12 cellular contexts compared by ENCODE assay signal in genomic region chr2:162475661-162476060, GRCh38.
DNase-seq lines count a peak whose midpoint lies in the region; ATAC-seq and TF ChIP-seq lines count a peak whose summit lies in the region.
"Had no signal": no experiment of that assay in that cellular context is flagged by ENCODE, and none has a peak within 500 bp of the region (broad histone marks: within the 10 kb centered on the region; RNA-seq: fewer than 3 reads in every experiment).

No MANE protein-coding gene starts in this region.

- H3K4me3 ChIP-seq in MM.1S (ENCODE audit: low read length) = no peak overlapping the region

- no peak overlapping the region for H3K4me2 ChIP-seq in MM.1S (ENCODE audit: low read depth, low read length)

- no peaks in the 10 kb centered on the region for H4K20me1 ChIP-seq in MM.1S (ENCODE audit: insufficient read depth, low read length)

- no peaks in the 10 kb centered on the region for H3K36me3 ChIP-seq in MM.1S (replicated peaks; ENCODE audit: insufficient read depth, low read length)

- TF ChIP-seq CTCF in MM.1S (IDR thresholded peaks at IDR 0.05; ENCODE audit: low read length) = no peak

- H3K27ac ChIP-seq in caudate nucleus (ENCODE audit: low read depth, low read length) = no peak overlapping the region
- no peak overlapping the region for H3K27ac ChIP-seq in MM.1S (ENCODE audit: low read length)

- intact Hi-C loops in sciatic nerve (cut with DNase I) = no loop called here

- no peaks in the 10 kb centered on the region for H3F3A ChIP-seq in MM.1S (ENCODE audit: insufficient read depth, low read length)

- peak; percentile 46 for DNase-seq in HCEC 1CT
- DNase-seq in NCI-H2107 (lab: John Stamatoyannopoulos, UW) = peak; percentile 70
- peak in 54 of 61 donors; percentile 4 to 88 (median 50) for DNase-seq in caudate nucleus (lab: John Stamatoyannopoulos, UW)
- DNase-seq in sciatic nerve (ENCODE audit: low spot score) = no peak
- DNase-seq in MM.1S = no peak
- no peak for DNase-seq in activated CD4-positive, alpha-beta T cell treated with anti-CD3 and anti-CD28 coated beads, Interleukin-2, amount 50 U/mL, for 1 hour
- DNase-seq in stimulated activated CD4-positive, alpha-beta T cell treated with anti-CD3 and anti-CD28 coated beads, Interleukin-4, amount 100 ng/mL, for 4 hours = no peak
- no peak for DNase-seq in SKM-1 (lab: John Stamatoyannopoulos, UW; ENCODE audit: unreplicated experiment)
- DNase-seq: activated CD8-positive, alpha-beta memory T cell treated with anti-CD3 and anti-CD28 coated beads, Interleukin-2, amount 10 ng/mL, durations not matched to agents 7 days and 5 days; cortex of kidney; GDM1 had no signal

- H3K9ac ChIP-seq in MM.1S (ENCODE audit: low read length) = no peak overlapping the region

- H3K27me3 ChIP-seq in MM.1S (replicated peaks; ENCODE audit: insufficient read depth, low read length) = no peaks in the 10 kb centered on the region

- no peaks in the 10 kb centered on the region for H3K9me3 ChIP-seq in MM.1S (replicated peaks; ENCODE audit: insufficient read depth, low read length)

- H3K4me1 ChIP-seq in MM.1S (ENCODE audit: low read length) = no peaks in the 10 kb centered on the region

- peak; percentile 34 for ATAC-seq in sciatic nerve
- ATAC-seq: activated CD8-positive, alpha-beta memory T cell treated with anti-CD3 and anti-CD28 coated beads, Interleukin-2, amount 10 ng/mL, durations not matched to agents 7 days and 5 days; Panc1 had no signal

- no peaks in the 10 kb centered on the region for H3K79me2 ChIP-seq in MM.1S (ENCODE audit: low read length)

- H2AFZ ChIP-seq in MM.1S (ENCODE audit: low read length) = no peak overlapping the region

- H3K9me2 ChIP-seq in MM.1S (replicated peaks; ENCODE audit: insufficient read depth, low read length) = no peaks in the 10 kb centered on the region

Comparison
In these comparisons a context has a peak if more than half of its experiments do, and no peak if none do; other contexts are left out.
1. DNase-seq: peak in HCEC 1CT (single experiment), NCI-H2107 (single experiment) and caudate nucleus (54 of 61); none in sciatic nerve (single experiment), MM.1S (single experiment), activated CD4-positive, alpha-beta T cell treated with anti-CD3 and anti-CD28 coated beads, Interleukin-2, amount 50 U/mL, for 1 hour (single experiment), stimulated activated CD4-positive, alpha-beta T cell treated with anti-CD3 and anti-CD28 coated beads, Interleukin-4, amount 100 ng/mL, for 4 hours (0 of 2) and SKM-1 (single experiment).